9 cellular contexts compared by ENCODE assay signal in genomic region chr6:158717341-158718328, GRCh38.
DNase-seq lines count a peak whose midpoint lies in the region; ATAC-seq and TF ChIP-seq lines count a peak whose summit lies in the region.
"Had no signal": no experiment of that assay in that cellular context is flagged by ENCODE, and none has a peak within 500 bp of the region (broad histone marks: within the 10 kb centered on the region; RNA-seq: fewer than 3 reads in every experiment).

No MANE protein-coding gene starts in this region.

- TF ChIP-seq CTCF in GM06990 (IDR thresholded peaks at IDR 0.05; ENCODE audit: insufficient read depth, low read length, poor library complexity, severe bottlenecking) (no peak), suprapubic skin (IDR thresholded peaks at IDR 0.05) (no peak), testis (IDR thresholded peaks at IDR 0.05) (no peak), A673 (conservative IDR thresholded peaks at IDR 0.05; ENCODE audit: low read depth, low read length) (no peak)

- no peak for TF ChIP-seq EP300 in suprapubic skin (IDR thresholded peaks at IDR 0.05)

- H3K36me3 ChIP-seq in GM06990 (ENCODE audit: control insufficient read depth, insufficient read depth, low read length) = no peaks in the 10 kb centered on the region; the same call in none of the 2 replicates
- H3K36me3 ChIP-seq in suprapubic skin = no peaks in the 10 kb centered on the region
- H3K36me3 ChIP-seq in testis (ENCODE audit: low read depth, missing control alignments) = no peaks in the 10 kb centered on the region
- H3K36me3 ChIP-seq in A673 (ENCODE audit: insufficient read depth, low read length, poor library complexity, severe bottlenecking) = no peaks in the 10 kb centered on the region
- H3K36me3 ChIP-seq: adrenal gland had no signal

- no peak for TF ChIP-seq POLR2A in suprapubic skin (IDR thresholded peaks at IDR 0.05)
- no peak for TF ChIP-seq POLR2A in testis (IDR thresholded peaks at IDR 0.05)

- H3K27ac ChIP-seq in suprapubic skin (no peak overlapping the region), testis (no peak overlapping the region), A673 (ENCODE audit: low read depth, low read length, poor library complexity, severe bottlenecking) (no peak overlapping the region)
- H3K27ac ChIP-seq: adrenal gland had no signal

- no peak overlapping the region for H3K4me3 ChIP-seq in GM06990 (replicated peaks; ENCODE audit: low read depth, low read length)
- no peak overlapping the region for H3K4me3 ChIP-seq in suprapubic skin
- H3K4me3 ChIP-seq in testis = no peak overlapping the region
- no peak overlapping the region for H3K4me3 ChIP-seq in A673 (ENCODE audit: low read depth, low read length, poor library complexity, severe bottlenecking)
- H3K4me3 ChIP-seq: adrenal gland had no signal

- POLR2A ChIA-PET in A673 (lab: Charles Lee; ENCODE audit: low non-redundant PET) = no interaction called here

- ATAC-seq in GM19372 (IDR thresholded peaks at IDR 0.05; ENCODE audit: low read depth, unreplicated experiment) (peak; percentile 80), HG03097 (IDR thresholded peaks at IDR 0.05; ENCODE audit: low FRiP score, unreplicated experiment) (peak; percentile 51), sciatic nerve (no peak)

- CTCF ChIA-PET in A673 (lab: Charles Lee) = interaction anchor here (0.6 to 1.4 kb wide), 4 partner anchors 26 to 283 kb away, joined by 3 to 6 read pairs (median 4); partner anchors contain the start of gene RSPH3

- no TSS peak for BruUV-seq in A673 (replicated peaks; lab: Mats Ljungman, UMichigan)

- DNase-seq in GM06990 (ENCODE audit: extremely low read depth, insufficient read length) (peak; percentile 69), sciatic nerve (ENCODE audit: low spot score) (no peak), suprapubic skin (ENCODE audit: low spot score in 2 of 2) (no peak), testis (no peak), A673 (ENCODE audit: low spot score) (no peak)
- peak; percentile 34 for DNase-seq in central memory CD4-positive, alpha-beta T cell

- intact Hi-C loops in sciatic nerve (cut with DNase I) = no loop called here
- intact Hi-C loops in testis (cut with DNase I; ENCODE audit: low total_unique reads) = no loop called here
- intact Hi-C loops in A673 (cut with micrococcal nuclease; ENCODE audit: unreplicated experiment) = no loop called here

- H3K4me1 ChIP-seq in suprapubic skin = peaks cover 5% of the 10 kb centered on the region
- H3K4me1 ChIP-seq in testis = peaks cover 12% of the 10 kb centered on the region
- no peaks in the 10 kb centered on the region for H3K4me1 ChIP-seq in A673 (ENCODE audit: insufficient read depth, low read length, poor library complexity, severe bottlenecking)

- no peaks in the 10 kb centered on the region for H3K9me3 ChIP-seq in suprapubic skin
- no peaks in the 10 kb centered on the region for H3K9me3 ChIP-seq in testis
- H3K9me3 ChIP-seq in A673 (ENCODE audit: low read depth, low read length, poor library complexity, severe bottlenecking) = no peaks in the 10 kb centered on the region
- H3K9me3 ChIP-seq: adrenal gland had no signal

- WGBS in suprapubic skin = 91% methylated on average over 16 of the region's 16 CpGs
- WGBS in testis, 2 donors = 80 to 92% methylated on average over 16 of the region's 16 CpGs

- H3K27me3 ChIP-seq in GM06990 (replicated peaks; ENCODE audit: control insufficient read depth, insufficient read depth, low read length) (no peaks in the 10 kb centered on the region), suprapubic skin (no peaks in the 10 kb centered on the region), testis (no peaks in the 10 kb centered on the region), A673 (replicated peaks; ENCODE audit: insufficient read depth, low read depth, low read length, poor library complexity) (no peaks in the 10 kb centered on the region)
- H3K27me3 ChIP-seq: adrenal gland had no signal

Comparison
In these comparisons a context has a peak if more than half of its experiments do, and no peak if none do; other contexts are left out.
1. DNase-seq: peak in GM06990 (single experiment) and central memory CD4-positive, alpha-beta T cell (single experiment); none in sciatic nerve (single experiment), suprapubic skin (0 of 2), testis (single experiment) and A673 (single experiment).